19 cellular contexts compared by ENCODE assay signal in genomic region chr11:20444537-20444936, GRCh38.
"Had no signal": no experiment of that assay in that cellular context is flagged by ENCODE, and none has a peak within 500 bp of the region (broad histone marks: within the 10 kb centered on the region; RNA-seq: fewer than 3 reads in every experiment).

No MANE protein-coding gene starts in this region.

- H3K36me3 ChIP-seq: adrenal gland, breast epithelium, right atrium auricular region, tibial nerve, vagina had no signal

- H3K4me3 Mint-ChIP-seq: memory B cell; stimulated activated naive CD8-positive, alpha-beta T cell treated with anti-CD3 and anti-CD28 coated beads, Interleukin-15, Interleukin-2, amounts not matched to agents 100 ng/mL and 50 ng/mL, for 24 hours had no signal

- H3K27ac Mint-ChIP-seq: activated naive CD4-positive, alpha-beta T cell treated with anti-CD3 and anti-CD28 coated beads, Interleukin-2, amount 50 U/mL, for 72 hours; memory B cell; progenitor cell of endocrine pancreas; stimulated activated naive CD8-positive, alpha-beta T cell treated with anti-CD3 and anti-CD28 coated beads, Interleukin-15, Interleukin-2, amounts not matched to agents 100 ng/mL and 50 ng/mL, for 24 hours had no signal

- H3K27me3 Mint-ChIP-seq: memory B cell; progenitor cell of endocrine pancreas; stimulated activated naive CD8-positive, alpha-beta T cell treated with anti-CD3 and anti-CD28 coated beads, Interleukin-15, Interleukin-2, amounts not matched to agents 100 ng/mL and 50 ng/mL, for 24 hours had no signal

- H3K27ac ChIP-seq: adrenal gland, breast epithelium, esophagus squamous epithelium, right atrium auricular region, skin epidermis, tibial nerve, vagina had no signal

- H3K4me1 ChIP-seq: adrenal gland, breast epithelium, esophagus squamous epithelium, right atrium auricular region, tibial nerve, vagina had no signal

- ATAC-seq: activated naive CD4-positive, alpha-beta T cell treated with anti-CD3 and anti-CD28 coated beads, Interleukin-2, amount 50 U/mL, for 72 hours; left ventricle myocardium superior had no signal

- H3K9me3 ChIP-seq: adrenal gland, breast epithelium, esophagus squamous epithelium, right atrium auricular region, tibial nerve, vagina had no signal

- H3K27me3 ChIP-seq: adrenal gland, breast epithelium, esophagus squamous epithelium, right atrium auricular region, tibial nerve, vagina had no signal

- FAIRE-seq: astrocyte, endothelial cell of umbilical vein, TTC549 had no signal

- H3K9me3 Mint-ChIP-seq: activated naive CD4-positive, alpha-beta T cell treated with anti-CD3 and anti-CD28 coated beads, Interleukin-2, amount 50 U/mL, for 72 hours; memory B cell; stimulated activated naive CD8-positive, alpha-beta T cell treated with anti-CD3 and anti-CD28 coated beads, Interleukin-15, Interleukin-2, amounts not matched to agents 100 ng/mL and 50 ng/mL, for 24 hours had no signal

- H3K36me3 Mint-ChIP-seq: activated naive CD4-positive, alpha-beta T cell treated with anti-CD3 and anti-CD28 coated beads, Interleukin-2, amount 50 U/mL, for 72 hours had no signal

- DNase-seq: activated CD4-positive, alpha-beta T cell treated with anti-CD3 and anti-CD28 coated beads, Interleukin-2, amount 50 U/mL, for 48 hours; activated gamma-delta T cell treated with Interleukin-2 at 50 U/mL for 16 hours; adrenal gland; cerebellar nuclear complex; effector memory CD4-positive, alpha-beta T cell; esophagus squamous epithelium; left ventricle myocardium superior had no signal

- H3K4me3 ChIP-seq: adrenal gland, breast epithelium, esophagus squamous epithelium, right atrium auricular region, skin epidermis, tibial nerve, vagina had no signal
